27 cellular contexts compared by ENCODE assay signal in the genomic region with DNA sequence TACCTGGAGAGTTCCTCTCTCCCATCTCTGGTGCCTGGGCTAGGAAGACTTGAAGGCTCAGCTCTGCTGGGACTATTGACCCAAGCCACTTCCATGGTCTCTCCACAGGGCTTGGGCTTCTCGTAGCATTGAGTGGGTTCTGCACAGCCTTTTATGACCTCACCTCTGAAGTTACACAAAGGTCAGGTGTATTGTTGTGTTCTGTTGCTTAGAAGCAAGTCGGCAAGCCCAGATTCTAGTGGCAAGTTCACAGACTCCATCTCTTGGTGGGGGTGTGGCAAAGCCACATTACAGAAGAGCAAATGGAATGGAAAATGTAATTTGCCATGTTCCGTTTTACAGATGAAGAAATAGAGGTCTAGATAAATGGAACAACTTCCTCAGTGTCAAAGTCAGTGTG.
"Had no signal": no experiment of that assay in that cellular context is flagged by ENCODE, and none has a peak within 500 bp of the region (broad histone marks: within the 10 kb centered on the region; RNA-seq: fewer than 3 reads in every experiment).

No MANE protein-coding gene starts in this region.

- H3K36me3 ChIP-seq: ovary, right lobe of liver, sigmoid colon, stomach, thoracic aorta, thyroid gland, tibial nerve, upper lobe of left lung, vagina had no signal

- H3K4me3 ChIP-seq: ovary, psoas muscle, right lobe of liver, sigmoid colon, stomach, thoracic aorta, thyroid gland, tibial nerve, upper lobe of left lung, vagina had no signal

- H3K9me3 ChIP-seq: ovary, psoas muscle, right lobe of liver, sigmoid colon, stomach, thoracic aorta, thyroid gland, tibial nerve, upper lobe of left lung, vagina had no signal

- H3K9me3 Mint-ChIP-seq: natural killer cell treated with Interleukin-12 subunit alpha and Interleukin-12 subunit beta and Interleukin-15 and Interleukin-18, amount 100 ng/mL, for 72 hours; nephron progenitor cell; neural crest cell; stimulated activated effector memory CD8-positive, alpha-beta T cell treated with anti-CD3 and anti-CD28 coated beads, Interleukin-12 subunit alpha, Interleukin-12 subunit beta, amount 100 ng/mL, for 72 hours; stimulated activated naive B cell treated with anti-CD40 and anti-IgM and Interleukin-4, amounts not matched to agents 10 μg/mL and 1 μg/mL and 100 μg/mL, for 72 hours had no signal

- H3K4me1 Mint-ChIP-seq: naive thymus-derived CD8-positive, alpha-beta T cell; nephron progenitor cell; neural crest cell; stimulated activated effector memory CD8-positive, alpha-beta T cell treated with anti-CD3 and anti-CD28 coated beads, Interleukin-12 subunit alpha, Interleukin-12 subunit beta, amount 100 ng/mL, for 72 hours had no signal

- DNase-seq: naive thymus-derived CD8-positive, alpha-beta T cell; nephron progenitor cell; occipital lobe; ovary; psoas muscle; right cardiac atrium; right lobe of liver; sigmoid colon; small intestine; stimulated activated CD4-positive, alpha-beta T cell treated with anti-CD3 and anti-CD28 coated beads, Interleukin-15, amount 100 ng/mL, for 24 hours; stimulated activated CD4-positive, alpha-beta T cell treated with anti-CD3 and anti-CD28 coated beads, Interleukin-2, amount 100 ng/mL, for 24 hours; stimulated activated CD4-positive, alpha-beta T cell treated with anti-CD3 and anti-CD28 coated beads, Interleukin-2, amount 100 ng/mL, for 48 hours; stimulated activated CD4-positive, alpha-beta T cell treated with anti-CD3 and anti-CD28 coated beads, Interleukin-4, amount 100 ng/mL, for 24 hours; stimulated activated naive B cell treated with anti-CD40 and anti-IgM and Interleukin-4, amounts not matched to agents 10 μg/mL and 1 μg/mL and 100 μg/mL, for 72 hours; stimulated activated naive CD4-positive, alpha-beta T cell treated with Interleukin-2 at 50 U/mL for 16 hours; stomach; thyroid gland; trophoblast cell; upper lobe of left lung had no signal

- H3K4me1 ChIP-seq: parathyroid adenoma, psoas muscle, right lobe of liver, sigmoid colon, stomach, thyroid gland, upper lobe of left lung, vagina had no signal

- ATAC-seq: naive thymus-derived CD8-positive, alpha-beta T cell; psoas muscle; right cardiac atrium; right lobe of liver; stimulated activated effector memory CD8-positive, alpha-beta T cell treated with anti-CD3 and anti-CD28 coated beads, Interleukin-12 subunit alpha, Interleukin-12 subunit beta, amount 100 ng/mL, for 72 hours; stimulated activated naive B cell treated with anti-CD40 and anti-IgM and Interleukin-4, amounts not matched to agents 10 μg/mL and 1 μg/mL and 100 μg/mL, for 72 hours had no signal

- H3K4me3 Mint-ChIP-seq: naive thymus-derived CD8-positive, alpha-beta T cell; natural killer cell treated with Interleukin-12 subunit alpha and Interleukin-12 subunit beta and Interleukin-15 and Interleukin-18, amount 100 ng/mL, for 72 hours; nephron progenitor cell; neural crest cell; stimulated activated effector memory CD8-positive, alpha-beta T cell treated with anti-CD3 and anti-CD28 coated beads, Interleukin-12 subunit alpha, Interleukin-12 subunit beta, amount 100 ng/mL, for 72 hours; stimulated activated naive B cell treated with anti-CD40 and anti-IgM and Interleukin-4, amounts not matched to agents 10 μg/mL and 1 μg/mL and 100 μg/mL, for 72 hours had no signal

- H3K27ac Mint-ChIP-seq: naive thymus-derived CD8-positive, alpha-beta T cell; natural killer cell treated with Interleukin-12 subunit alpha and Interleukin-12 subunit beta and Interleukin-15 and Interleukin-18, amount 100 ng/mL, for 72 hours; nephron progenitor cell; progenitor cell of endocrine pancreas; stimulated activated effector memory CD8-positive, alpha-beta T cell treated with anti-CD3 and anti-CD28 coated beads, Interleukin-12 subunit alpha, Interleukin-12 subunit beta, amount 100 ng/mL, for 72 hours; stimulated activated naive B cell treated with anti-CD40 and anti-IgM and Interleukin-4, amounts not matched to agents 10 μg/mL and 1 μg/mL and 100 μg/mL, for 72 hours had no signal

- H3K27ac ChIP-seq: ovary, parathyroid adenoma, psoas muscle, right lobe of liver, sigmoid colon, stomach, thoracic aorta, thyroid gland, tibial nerve, upper lobe of left lung, vagina had no signal

- H3K27me3 ChIP-seq: ovary, right lobe of liver, thyroid gland, tibial nerve, upper lobe of left lung, vagina had no signal
